ENCODE assay signal across 2 cellular contexts in the genomic region with DNA sequence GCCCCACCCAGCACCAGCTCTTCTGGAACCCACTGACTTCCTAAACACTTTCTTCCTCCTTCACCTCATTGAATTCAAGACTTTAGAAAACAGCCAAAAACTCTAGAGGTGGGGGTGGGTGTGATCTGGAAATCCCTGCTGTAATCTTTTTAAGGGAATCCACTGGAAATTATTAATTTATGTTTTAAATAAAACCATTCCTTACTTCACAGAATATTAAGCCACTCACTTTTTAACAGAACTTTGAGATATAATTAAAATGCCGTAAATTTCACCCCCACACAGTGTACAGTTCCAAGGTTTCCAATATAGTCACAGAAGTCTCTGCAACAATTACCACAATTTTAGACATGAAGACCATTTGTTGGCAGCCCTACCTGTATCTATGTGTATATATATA. TPM values are rescaled to one million over a fixed set of nuclear protein-coding genes. Genes with fewer than 3 reads are reported as not detected.
"Had no signal": no experiment of that assay in that cellular context is flagged by ENCODE, and none has a peak within 500 bp of the region (broad histone marks: within the 10 kb centered on the region; RNA-seq: fewer than 3 reads in every experiment).

No MANE protein-coding gene starts in this region.

RNA-seq across cellular contexts. Expression of a gene that starts 30.8 kb away (rescaled TPM):
- total RNA-seq: G401, GM12878 had no signal
- polyA plus RNA-seq: GM12878 had no signal
